Comparison of ENCODE assay signal across 26 cellular contexts in genomic region chr21:18550361-18550760, GRCh38.
DNase-seq lines count a peak whose midpoint lies in the region; FAIRE-seq and TF ChIP-seq lines count a peak whose summit lies in the region.
"Had no signal": no experiment of that assay in that cellular context is flagged by ENCODE, and none has a peak within 500 bp of the region (broad histone marks: within the 10 kb centered on the region; RNA-seq: fewer than 3 reads in every experiment).

No MANE protein-coding gene starts in this region.

- TF ChIP-seq CTCF in KMS-11 (conservative IDR thresholded peaks at IDR 0.05; ENCODE audit: low read depth, low read length) (no peak), testis (IDR thresholded peaks at IDR 0.05) (no peak)

- no peaks in the 10 kb centered on the region for H3K36me3 ChIP-seq in KMS-11 (ENCODE audit: insufficient read depth)
- H3K36me3 ChIP-seq in testis (ENCODE audit: low read depth, missing control alignments), result no peaks in the 10 kb centered on the region
- H3K36me3 ChIP-seq in CD4-positive, alpha-beta memory T cell (ENCODE audit: insufficient read depth, low read length), result no peaks in the 10 kb centered on the region
- H3K36me3 ChIP-seq: BLaER1 treated with 17β-estradiol and CSF1 and Interleukin-3, amounts not matched to agents 10 nM and 100 nM had no signal

- H3K9ac ChIP-seq in KMS-11, result no peak overlapping the region
- H3K9ac ChIP-seq: BLaER1 treated with 17β-estradiol and CSF1 and Interleukin-3, amounts not matched to agents 10 nM and 100 nM had no signal

- H3K4me1 ChIP-seq in KMS-11 (ENCODE audit: low read depth, poor library complexity, severe bottlenecking) (peaks cover 28% of the 10 kb centered on the region), testis (no peaks in the 10 kb centered on the region)
- no peaks in the 10 kb centered on the region for H3K4me1 ChIP-seq in CD4-positive, alpha-beta memory T cell (ENCODE audit: insufficient read depth, low read length)
- H3K4me1 ChIP-seq: A549; BLaER1 treated with 17β-estradiol and CSF1 and Interleukin-3, amounts not matched to agents 10 nM and 100 nM had no signal

- H3K27me3 ChIP-seq in KMS-11 (ENCODE audit: insufficient read depth, low read depth) (no peaks in the 10 kb centered on the region), testis (no peaks in the 10 kb centered on the region)
- no peaks in the 10 kb centered on the region for H3K27me3 ChIP-seq in CD4-positive, alpha-beta memory T cell (ENCODE audit: insufficient read depth, low read length)
- H3K27me3 ChIP-seq: BLaER1 treated with 17β-estradiol and CSF1 and Interleukin-3, amounts not matched to agents 10 nM and 100 nM had no signal

- peak overlapping the region; percentile 44 for H3K4me2 ChIP-seq in KMS-11
- H3K4me2 ChIP-seq: A549; BLaER1 treated with 17β-estradiol and CSF1 and Interleukin-3, amounts not matched to agents 10 nM and 100 nM had no signal

- WGBS in testis, 2 donors, result 69 to 75% methylated on average over 3 of the region's 3 CpGs

- no peaks in the 10 kb centered on the region for H3K9me3 ChIP-seq in testis
- peaks cover 0 to 6% of the 10 kb centered on the region in 2 donors for H3K9me3 ChIP-seq in CD4-positive, alpha-beta memory T cell (ENCODE audit: control insufficient read depth in 1 of 2, low read length in 2 of 2)
- H3K9me3 ChIP-seq: A549; BLaER1 treated with 17β-estradiol and CSF1 and Interleukin-3, amounts not matched to agents 10 nM and 100 nM had no signal

- no peak overlapping the region for H3K27ac Mint-ChIP-seq in CD4-positive, alpha-beta memory T cell
- H3K27ac Mint-ChIP-seq: B cell; CD4-positive, alpha-beta T cell; CD8-positive, alpha-beta memory T cell had no signal

- FAIRE-seq in H54 (lab: Jason Lieb, UNC), result no peak
- FAIRE-seq: A549, GM12878, GM12892, GM18507 had no signal

- no peaks in the 10 kb centered on the region for H3K4me1 Mint-ChIP-seq in CD4-positive, alpha-beta memory T cell
- H3K4me1 Mint-ChIP-seq: B cell; CD8-positive, alpha-beta memory T cell had no signal

- H3K9me3 Mint-ChIP-seq in CD4-positive, alpha-beta memory T cell, result peaks cover 0 to 4% (median 0%) of the 10 kb centered on the region in 8 donors
- H3K9me3 Mint-ChIP-seq: CD4-positive, alpha-beta T cell had no signal

- H3K4me3 ChIP-seq in KMS-11 (IDR thresholded peaks at IDR 0.05; ENCODE audit: insufficient read depth, low read depth, low read length), result no peak overlapping the region
- peak overlapping the region; percentile 9 to 19 for H3K4me3 ChIP-seq in testis
- no peak overlapping the region for H3K4me3 ChIP-seq in CD4-positive, alpha-beta memory T cell (ENCODE audit: low read length in 2 of 2)
- H3K4me3 ChIP-seq: A549; BLaER1 treated with 17β-estradiol and CSF1 and Interleukin-3, amounts not matched to agents 10 nM and 100 nM; GM12878 had no signal

- TF ChIP-seq POLR2A in testis (IDR thresholded peaks at IDR 0.05), result no peak
- TF ChIP-seq POLR2A in H54 (IDR thresholded peaks at IDR 0.05; ENCODE audit: low read depth, low read length), result no peak

- DNase-seq in NCI-H1417 treated with DMSO at 0.1 percent for 48 hours (lab: John Stamatoyannopoulos, UW), result peak; percentile 17
- peak; percentile 52 for DNase-seq in NCI-H2227 treated with DMSO at 0.1 percent for 48 hours (lab: John Stamatoyannopoulos, UW)
- no peak for DNase-seq in testis
- DNase-seq in H54 (ENCODE audit: insufficient read length, low spot score), result no peak
- DNase-seq in NCI-H1694 (lab: John Stamatoyannopoulos, UW), result no peak
- no peak for DNase-seq in CD4-positive, alpha-beta memory T cell
- DNase-seq: AML-193; CD4-positive, alpha-beta T cell; CD8-positive, alpha-beta memory T cell; COR-L47; DMS 273 treated with DMSO at 0.1 percent for 48 hours; DMS153; DMS53; DMS79; DND-41; EL; GDM1 had no signal

- no peaks in the 10 kb centered on the region for H3K36me3 Mint-ChIP-seq in CD4-positive, alpha-beta memory T cell
- H3K36me3 Mint-ChIP-seq: CD8-positive, alpha-beta memory T cell had no signal

- H3K27me3 Mint-ChIP-seq in CD4-positive, alpha-beta memory T cell, result no peaks in the 10 kb centered on the region
- H3K27me3 Mint-ChIP-seq: B cell; CD4-positive, alpha-beta T cell; CD8-positive, alpha-beta memory T cell had no signal

- H2AFZ ChIP-seq in KMS-11 (ENCODE audit: low read depth), result no peak overlapping the region

- no peaks in the 10 kb centered on the region for H4K20me1 ChIP-seq in KMS-11 (ENCODE audit: insufficient read depth)
- H4K20me1 ChIP-seq: BLaER1 treated with 17β-estradiol and CSF1 and Interleukin-3, amounts not matched to agents 10 nM and 100 nM had no signal

- intact Hi-C loops in testis (cut with DNase I; ENCODE audit: low total_unique reads), result no loop called here
- intact Hi-C loops in CD4-positive, alpha-beta memory T cell (cut with micrococcal nuclease), result no loop called here

- H3K4me3 Mint-ChIP-seq in CD4-positive, alpha-beta memory T cell, result no peak overlapping the region
- H3K4me3 Mint-ChIP-seq: B cell; CD4-positive, alpha-beta T cell; CD8-positive, alpha-beta memory T cell had no signal

- no peaks in the 10 kb centered on the region for H3K79me2 ChIP-seq in KMS-11 (ENCODE audit: insufficient read depth, low read depth)

- no peak overlapping the region for H3K27ac ChIP-seq in KMS-11
- H3K27ac ChIP-seq in testis, result no peak overlapping the region
- H3K27ac ChIP-seq in CD4-positive, alpha-beta memory T cell (ENCODE audit: low read depth, low read length), result no peak overlapping the region
- H3K27ac ChIP-seq: 22Rv1; A549; BLaER1 treated with 17β-estradiol and CSF1 and Interleukin-3, amounts not matched to agents 10 nM and 100 nM; C4-2B had no signal

- POLR2A ChIA-PET in CD4-positive, alpha-beta memory T cell (lab: Charles Lee; ENCODE audit: partially characterized antibody), result no interaction called here

- CTCF ChIA-PET in CD4-positive, alpha-beta memory T cell (lab: Charles Lee; ENCODE audit: partially characterized antibody), result no interaction called here

Comparison
In these comparisons a context has a peak if more than half of its experiments do, and no peak if none do; other contexts are left out.
1. H3K4me3 ChIP-seq: peak in testis (2 of 2); none in KMS-11 (single experiment) and CD4-positive, alpha-beta memory T cell (0 of 2).
2. DNase-seq: peak in NCI-H1417 treated with DMSO at 0.1 percent for 48 hours (single experiment) and NCI-H2227 treated with DMSO at 0.1 percent for 48 hours (single experiment); none in testis (single experiment), H54 (single experiment), NCI-H1694 (single experiment) and CD4-positive, alpha-beta memory T cell (0 of 5).